In the genomic region with DNA sequence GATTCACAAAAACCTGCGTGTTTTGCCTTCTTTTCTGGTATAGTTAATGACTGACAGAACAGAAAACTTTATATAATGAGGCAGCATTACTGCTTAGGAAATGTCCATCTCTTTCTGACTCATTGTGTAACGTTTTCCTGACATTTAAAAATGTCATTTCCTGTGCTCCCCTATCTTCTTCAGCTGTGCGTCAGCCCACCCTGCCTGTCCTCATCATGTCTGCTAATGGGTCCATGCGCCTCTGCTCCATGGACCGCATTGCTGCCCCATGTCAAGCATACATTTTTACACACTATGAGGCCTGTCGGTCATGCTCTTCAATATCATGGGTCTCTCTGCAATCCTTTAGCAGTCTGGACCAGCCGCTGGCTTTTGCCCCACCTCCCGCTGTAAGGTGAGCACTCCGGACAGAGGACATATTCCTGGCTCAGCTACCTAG, we compare ENCODE assay signal across 20 cellular contexts.
DNase-seq lines count a peak whose midpoint lies in the region; FAIRE-seq and TF ChIP-seq lines count a peak whose summit lies in the region.
"Had no signal": no experiment of that assay in that cellular context is flagged by ENCODE, and none has a peak within 500 bp of the region (broad histone marks: within the 10 kb centered on the region; RNA-seq: fewer than 3 reads in every experiment).

No MANE protein-coding gene starts in this region.

- no peak overlapping the region for H3K27ac Mint-ChIP-seq in MCF 10A (ENCODE audit: low read depth, unreplicated experiment)
- no peak overlapping the region for H3K27ac Mint-ChIP-seq in astrocyte (ENCODE audit: unreplicated experiment)
- H3K27ac Mint-ChIP-seq: activated naive CD8-positive, alpha-beta T cell; naive thymus-derived CD8-positive, alpha-beta T cell; stimulated activated naive CD8-positive, alpha-beta T cell treated with anti-CD3 and anti-CD28 coated beads, Interleukin-15, Interleukin-2, amounts not matched to agents 100 ng/mL and 50 ng/mL, for 24 hours had no signal

- H3K36me3 ChIP-seq in breast epithelium (no peaks in the 10 kb centered on the region), astrocyte (ENCODE audit: insufficient read depth, low read length) (no peaks in the 10 kb centered on the region)
- H3K36me3 ChIP-seq: upper lobe of left lung had no signal

- DNase-seq in MCF 10A (ENCODE audit: unreplicated experiment) = peak; percentile 35
- no peak for DNase-seq in breast epithelium (ENCODE audit: low spot score in 2 of 2)
- peak; percentile 27 for DNase-seq in astrocyte (ENCODE audit: low read depth)
- DNase-seq in iris pigment epithelial cell (ENCODE audit: low read depth) = peak; percentile 39
- DNase-seq in SIG-M5 treated with dmso at 0.1 percent for 504 hours (lab: John Stamatoyannopoulos, UW; ENCODE audit: unreplicated experiment) = no peak
- no peak for DNase-seq in inferior parietal cortex (ENCODE audit: extremely low spot score)
- DNase-seq in islet precursor cell = no peak
- DNase-seq in NCI-H1436 (lab: John Stamatoyannopoulos, UW) = no peak
- DNase-seq: activated CD8-positive, alpha-beta memory T cell treated with anti-CD3 and anti-CD28 coated beads for 24 hours; naive thymus-derived CD8-positive, alpha-beta T cell; stimulated activated CD4-positive, alpha-beta T cell treated with anti-CD3 and anti-CD28 coated beads, Interleukin-2, amount 100 ng/mL, for 24 hours; T-helper 9 cell had no signal

- H3K9me3 Mint-ChIP-seq in MCF 10A (ENCODE audit: unreplicated experiment) = peaks cover 7% of the 10 kb centered on the region
- H3K9me3 Mint-ChIP-seq in astrocyte (ENCODE audit: unreplicated experiment) = peaks cover 10% of the 10 kb centered on the region

- no peaks in the 10 kb centered on the region for H4K20me1 ChIP-seq in astrocyte (ENCODE audit: insufficient read depth, low read length)
- H4K20me1 ChIP-seq: BLaER1 had no signal

- peaks cover 6% of the 10 kb centered on the region for H3K36me3 Mint-ChIP-seq in MCF 10A (ENCODE audit: insufficient read depth, unreplicated experiment)
- no peaks in the 10 kb centered on the region for H3K36me3 Mint-ChIP-seq in astrocyte (ENCODE audit: low read depth, unreplicated experiment)

- H3K4me3 Mint-ChIP-seq in MCF 10A (ENCODE audit: unreplicated experiment) = no peak overlapping the region
- no peak overlapping the region for H3K4me3 Mint-ChIP-seq in astrocyte (ENCODE audit: unreplicated experiment)
- H3K4me3 Mint-ChIP-seq: activated naive CD8-positive, alpha-beta T cell; naive thymus-derived CD8-positive, alpha-beta T cell; stimulated activated naive CD8-positive, alpha-beta T cell treated with anti-CD3 and anti-CD28 coated beads, Interleukin-15, Interleukin-2, amounts not matched to agents 100 ng/mL and 50 ng/mL, for 24 hours had no signal

- CTCF ChIA-PET in MCF 10A (lab: Yijun Ruan, JAX) = no interaction called here

- TF ChIP-seq POLR2A in breast epithelium (IDR thresholded peaks at IDR 0.05) = no peak

- no peaks in the 10 kb centered on the region for H3K79me2 ChIP-seq in astrocyte (ENCODE audit: insufficient read depth, low read length)

- H3K27me3 ChIP-seq in breast epithelium = no peaks in the 10 kb centered on the region
- H3K27me3 ChIP-seq in astrocyte (ENCODE audit: insufficient read depth, low read length) = no peaks in the 10 kb centered on the region
- H3K27me3 ChIP-seq: BLaER1, body of pancreas, upper lobe of left lung had no signal

- no peak overlapping the region for H3K27ac ChIP-seq in breast epithelium
- peak overlapping the region; percentile 67 for H3K27ac ChIP-seq in astrocyte (ENCODE audit: low read depth, low read length)
- H3K27ac ChIP-seq: BLaER1, SK-N-MC, upper lobe of left lung had no signal

- H3K27me3 Mint-ChIP-seq in MCF 10A (ENCODE audit: insufficient read depth, unreplicated experiment) = no peaks in the 10 kb centered on the region
- no peaks in the 10 kb centered on the region for H3K27me3 Mint-ChIP-seq in astrocyte (ENCODE audit: low read depth, unreplicated experiment)

- peak overlapping the region; percentile 48 for H3K4me2 ChIP-seq in astrocyte (ENCODE audit: low read length)
- H3K4me2 ChIP-seq: BLaER1 had no signal

- POLR2A ChIA-PET in MCF 10A (lab: Yijun Ruan, JAX) = interaction anchor here (0.6 to 2.4 kb wide), 9 partner anchors 47 to 374 kb away, joined by 3 to 32 read pairs (median 4); no protein-coding TSS in a partner anchor

- H3K9ac ChIP-seq in astrocyte (ENCODE audit: low read length) = no peak overlapping the region
- H3K9ac ChIP-seq: BLaER1 had no signal

- TF ChIP-seq CTCF in MCF 10A (IDR thresholded peaks at IDR 0.05; ENCODE audit: unreplicated experiment) (no peak), breast epithelium (IDR thresholded peaks at IDR 0.05) (no peak), astrocyte (IDR thresholded peaks at IDR 0.05; ENCODE audit: insufficient read depth, low read depth, low read length) (no peak)

- H3K4me3 ChIP-seq in breast epithelium (no peak overlapping the region), astrocyte (ENCODE audit: insufficient read depth, low read depth, low read length) (no peak overlapping the region)
- H3K4me3 ChIP-seq: BLaER1, body of pancreas, SK-N-MC, upper lobe of left lung had no signal

- intact Hi-C loops in MCF 10A (cut with micrococcal nuclease) = no loop called here
- intact Hi-C loops in breast epithelium (cut with DNase I; ENCODE audit: low total_unique reads) = no loop called here

- H3K4me1 Mint-ChIP-seq in MCF 10A (ENCODE audit: insufficient read depth, unreplicated experiment) = peaks cover 28% of the 10 kb centered on the region
- H3K4me1 Mint-ChIP-seq in astrocyte (ENCODE audit: low read depth, unreplicated experiment) = peaks cover 16% of the 10 kb centered on the region
- H3K4me1 Mint-ChIP-seq: naive thymus-derived CD8-positive, alpha-beta T cell had no signal

- H3K9me3 ChIP-seq in breast epithelium (no peaks in the 10 kb centered on the region), astrocyte (ENCODE audit: insufficient read depth, low read depth, low read length) (peaks cover 8% of the 10 kb centered on the region)

- H3K4me1 ChIP-seq in breast epithelium (no peaks in the 10 kb centered on the region), astrocyte (ENCODE audit: insufficient read depth, low read length) (peaks cover 17% of the 10 kb centered on the region)

- H2AFZ ChIP-seq in astrocyte (ENCODE audit: low read depth, low read length) = no peak overlapping the region

- FAIRE-seq in astrocyte (lab: Jason Lieb, UNC) = no peak
- FAIRE-seq: A204.1, GM12891 had no signal

- no TSS peak for BruUV-seq in MCF 10A (replicated peaks; lab: Mats Ljungman, UMichigan)

Comparison
In these comparisons a context has a peak if more than half of its experiments do, and no peak if none do; other contexts are left out.
1. DNase-seq: peak in MCF 10A (single experiment), astrocyte (single experiment) and iris pigment epithelial cell (single experiment); none in breast epithelium (0 of 2), SIG-M5 treated with dmso at 0.1 percent for 504 hours (single experiment), inferior parietal cortex (single experiment), islet precursor cell (single experiment) and NCI-H1436 (single experiment).